In genomic region chr11:104841973-104842372, GRCh38 we compare ENCODE assay signal across 28 cellular contexts. TPM values are rescaled to one million over a fixed set of nuclear protein-coding genes. Genes with fewer than 3 reads are reported as not detected.
"Had no signal": no experiment of that assay in that cellular context is flagged by ENCODE, and none has a peak within 500 bp of the region (broad histone marks: within the 10 kb centered on the region; RNA-seq: fewer than 3 reads in every experiment).

No MANE protein-coding gene starts in this region.

- DNase-seq: KBM-7, MV-4-11, NCI-H1048, NCI-H1105, NCI-H1417, NCI-H1436 treated with DMSO at 0.1 percent for 48 hours, NCI-H1694, NCI-H187 treated with DMSO at 0.1 percent for 48 hours, NCI-H2029 treated with DMSO at 0.1 percent for 48 hours, NCI-H2171 treated with DMSO at 0.1 percent for 48 hours, NCI-H345, NCI-H524, NCI-H526 treated with DMSO at 0.1 percent for 48 hours, NCI-H748 treated with DMSO at 0.1 percent for 48 hours, PC-3, SHP77, SK-N-SH, SW 1271, T-cell had no signal

- ATAC-seq: Panc1, PC-3, T-cell had no signal

- H3K27ac Mint-ChIP-seq: IgD-negative memory B cell, T-cell had no signal

- H3K27ac ChIP-seq: RWPE1 had no signal

- H3K9me3 ChIP-seq: SK-N-SH had no signal

- H3K4me3 Mint-ChIP-seq: IgD-negative memory B cell, T-cell had no signal

- H3K27me3 Mint-ChIP-seq: IgD-negative memory B cell, T-cell had no signal

- H3K9ac ChIP-seq: SK-N-SH had no signal

- H3K4me2 ChIP-seq: SK-N-SH had no signal

RNA-seq across cellular contexts. Expression of gene CASP12, which starts 56.3 kb away (rescaled TPM):
- total RNA-seq: HT-29, LHCN-M2, MCF 10A, NCI-H460, OCI-LY7, PC-3, SK-MEL-5, T-cell had no signal
- polyA plus RNA-seq: IgD-negative memory B cell, SK-N-SH had no signal
